In the genomic region with DNA sequence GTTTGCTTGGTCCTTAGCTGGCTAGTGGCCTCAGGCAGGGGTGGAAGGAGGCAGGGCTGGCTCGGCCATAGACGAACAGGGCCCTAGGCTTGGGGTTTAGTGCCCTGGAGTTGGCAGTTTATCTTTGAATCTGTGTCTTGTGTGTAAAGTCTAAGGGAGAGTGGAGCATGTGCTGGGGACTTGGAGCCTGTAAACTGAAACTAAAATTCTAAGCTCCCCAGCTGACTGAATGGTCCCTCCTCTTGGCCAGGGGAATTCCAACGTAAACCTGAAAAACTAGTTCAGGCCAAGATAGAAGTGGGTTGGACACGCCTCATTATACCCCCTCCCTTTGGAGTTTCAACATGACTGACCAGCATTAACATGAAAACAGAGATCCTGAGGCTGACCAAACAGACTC, we compare ENCODE assay signal across 8 cellular contexts. TPM values are rescaled to one million over a fixed set of nuclear protein-coding genes. Genes with fewer than 3 reads are reported as not detected.
DNase-seq lines count a peak whose midpoint lies in the region; ATAC-seq lines count a peak whose summit lies in the region.

No MANE protein-coding gene starts in this region.

- intact Hi-C loops in activated CD4-positive, alpha-beta memory T cell treated with anti-CD3 and anti-CD28 coated beads for 36 hours (cut with micrococcal nuclease), result no loop called here

- H3K27me3 Mint-ChIP-seq in activated CD4-positive, alpha-beta memory T cell treated with anti-CD3 and anti-CD28 coated beads for 36 hours, result peaks cover 10% of the 10 kb centered on the region

- no peak overlapping the region for H3K4me3 Mint-ChIP-seq in activated CD4-positive, alpha-beta memory T cell treated with anti-CD3 and anti-CD28 coated beads for 36 hours

- CTCF ChIA-PET in activated CD4-positive, alpha-beta memory T cell treated with anti-CD3 and anti-CD28 coated beads for 36 hours (lab: Charles Lee), result no interaction called here

- no peaks in the 10 kb centered on the region for H3K4me1 Mint-ChIP-seq in activated CD4-positive, alpha-beta memory T cell treated with anti-CD3 and anti-CD28 coated beads for 36 hours (ENCODE audit: low read depth)

- peaks cover 12% of the 10 kb centered on the region for H3K9me3 Mint-ChIP-seq in activated CD4-positive, alpha-beta memory T cell treated with anti-CD3 and anti-CD28 coated beads for 36 hours

- peak; percentile 83 for DNase-seq in RPMI7951 (ENCODE audit: low read depth)
- peak; percentile 96 for DNase-seq in kidney tubule cell (ENCODE audit: low spot score)
- DNase-seq in NCI-H1092 (lab: John Stamatoyannopoulos, UW), result no peak
- DNase-seq in activated CD4-positive, alpha-beta memory T cell treated with anti-CD3 and anti-CD28 coated beads for 36 hours, result no peak
- no peak for DNase-seq in mesenteric fat pad (ENCODE audit: low spot score)
- DNase-seq in MV-4-11 (lab: John Stamatoyannopoulos, UW), result no peak

- ATAC-seq in GM18873 (IDR thresholded peaks at IDR 0.05; ENCODE audit: low FRiP score, unreplicated experiment) (peak; percentile 86), HG02870 (IDR thresholded peaks at IDR 0.05; ENCODE audit: unreplicated experiment) (peak; percentile 90)

- POLR2A ChIA-PET in activated CD4-positive, alpha-beta memory T cell treated with anti-CD3 and anti-CD28 coated beads for 36 hours (lab: Charles Lee), result no interaction called here

- H3K27ac Mint-ChIP-seq in activated CD4-positive, alpha-beta memory T cell treated with anti-CD3 and anti-CD28 coated beads for 36 hours, result no peak overlapping the region

- H3K36me3 Mint-ChIP-seq in activated CD4-positive, alpha-beta memory T cell treated with anti-CD3 and anti-CD28 coated beads for 36 hours, result peaks cover 3% of the 10 kb centered on the region

RNA-seq across cellular contexts. Expression of gene GPR78, which starts 46.1 kb away (rescaled TPM):
- total RNA-seq in RPMI7951 (2014; rRNA removed; shearing (Covaris generic)), result 0.10 TPM in 1 of 2 replicates, not detected in the other
- total RNA-seq in activated CD4-positive, alpha-beta memory T cell treated with anti-CD3 and anti-CD28 coated beads for 36 hours, result not detected
- not detected for total RNA-seq in mesenteric fat pad

RNA-seq across cellular contexts. Expression of gene CPZ, which starts 58.4 kb away (rescaled TPM):
- total RNA-seq in RPMI7951 (2014; rRNA removed; shearing (Covaris generic)), result 4.0 and 7.1 TPM in 2 replicates
- not detected for total RNA-seq in activated CD4-positive, alpha-beta memory T cell treated with anti-CD3 and anti-CD28 coated beads for 36 hours
- total RNA-seq in mesenteric fat pad, result 9.7 TPM

Comparison
In these comparisons a context has a peak if more than half of its experiments do, and no peak if none do; other contexts are left out.
1. DNase-seq: peak in RPMI7951 (single experiment) and kidney tubule cell (single experiment); none in NCI-H1092 (single experiment), activated CD4-positive, alpha-beta memory T cell treated with anti-CD3 and anti-CD28 coated beads for 36 hours (single experiment), mesenteric fat pad (single experiment) and MV-4-11 (single experiment).